Comparison of ENCODE assay signal across 14 cellular contexts in genomic region chr1:198667796-198668195, GRCh38. TPM values are rescaled to one million over a fixed set of nuclear protein-coding genes. Genes with fewer than 3 reads are reported as not detected.
A peak's percentile ranks its signal among the peaks of the same experiment; 100 is the strongest.
DNase-seq lines count a peak whose midpoint lies in the region; ATAC-seq, FAIRE-seq and TF ChIP-seq lines count a peak whose summit lies in the region.
"Had no signal": no experiment of that assay in that cellular context is flagged by ENCODE, and none has a peak within 500 bp of the region (broad histone marks: within the 10 kb centered on the region; RNA-seq: fewer than 3 reads in every experiment).

No MANE protein-coding gene starts in this region.

- no peaks in the 10 kb centered on the region for H3K27me3 Mint-ChIP-seq in activated CD8-positive, alpha-beta memory T cell treated with anti-CD3 and anti-CD28 coated beads, Interleukin-2, amount 10 ng/mL, durations not matched to agents 7 days and 5 days
- H3K27me3 Mint-ChIP-seq in astrocyte (ENCODE audit: low read depth, unreplicated experiment) (no peaks in the 10 kb centered on the region), osteocyte (ENCODE audit: unreplicated experiment) (no peaks in the 10 kb centered on the region), progenitor cell of endocrine pancreas (no peaks in the 10 kb centered on the region)

- H3K27ac ChIP-seq in PC-3 (ENCODE audit: low read length) (peak overlapping the region; percentile 98), astrocyte (ENCODE audit: low read depth, low read length) (no peak overlapping the region), thyroid gland (no peak overlapping the region)
- H3K27ac ChIP-seq: foreskin keratinocyte, testis had no signal

- H3K9me3 Mint-ChIP-seq in activated CD8-positive, alpha-beta memory T cell treated with anti-CD3 and anti-CD28 coated beads, Interleukin-2, amount 10 ng/mL, durations not matched to agents 7 days and 5 days (ENCODE audit: low read depth): no peaks in the 10 kb centered on the region
- H3K9me3 Mint-ChIP-seq in astrocyte (ENCODE audit: unreplicated experiment) (no peaks in the 10 kb centered on the region), osteocyte (ENCODE audit: unreplicated experiment) (no peaks in the 10 kb centered on the region), progenitor cell of endocrine pancreas (ENCODE audit: low read depth) (no peaks in the 10 kb centered on the region)

- TF ChIP-seq POLR2A in thyroid gland (IDR thresholded peaks at IDR 0.05): no peak

- H3K9me2 ChIP-seq in PC-3 (replicated peaks; ENCODE audit: low read length): no peaks in the 10 kb centered on the region; the same call in 1 of the 2 replicates

- FAIRE-seq in astrocyte (lab: Jason Lieb, UNC): peak; percentile 82

- H3K27me3 ChIP-seq in PC-3 (ENCODE audit: low read length) (no peaks in the 10 kb centered on the region), astrocyte (ENCODE audit: insufficient read depth, low read length) (no peaks in the 10 kb centered on the region), thyroid gland (no peaks in the 10 kb centered on the region)
- H3K27me3 ChIP-seq: foreskin keratinocyte, testis had no signal

- H4K20me1 ChIP-seq in PC-3 (ENCODE audit: low read length) (no peaks in the 10 kb centered on the region), astrocyte (ENCODE audit: insufficient read depth, low read length) (no peaks in the 10 kb centered on the region)

- no peak for TF ChIP-seq CTCF in PC-3 (conservative IDR thresholded peaks at IDR 0.05; ENCODE audit: low read depth, low read length)
- no peak for TF ChIP-seq CTCF in astrocyte (IDR thresholded peaks at IDR 0.05; ENCODE audit: insufficient read depth, low read depth, low read length)
- no peak for TF ChIP-seq CTCF in osteocyte (IDR thresholded peaks at IDR 0.05)
- no peak for TF ChIP-seq CTCF in progenitor cell of endocrine pancreas (IDR thresholded peaks at IDR 0.05; ENCODE audit: unreplicated experiment)
- no peak for TF ChIP-seq CTCF in thyroid gland (IDR thresholded peaks at IDR 0.05)

- H3K36me3 Mint-ChIP-seq in activated CD8-positive, alpha-beta memory T cell treated with anti-CD3 and anti-CD28 coated beads, Interleukin-2, amount 10 ng/mL, durations not matched to agents 7 days and 5 days: peaks cover 71% of the 10 kb centered on the region
- no peaks in the 10 kb centered on the region for H3K36me3 Mint-ChIP-seq in astrocyte (ENCODE audit: low read depth, unreplicated experiment)
- peaks cover 4% of the 10 kb centered on the region for H3K36me3 Mint-ChIP-seq in osteocyte (ENCODE audit: unreplicated experiment)
- no peaks in the 10 kb centered on the region for H3K36me3 Mint-ChIP-seq in progenitor cell of endocrine pancreas (ENCODE audit: insufficient read depth)

- H3K4me2 ChIP-seq in PC-3 (ENCODE audit: low read length) (peak overlapping the region; percentile 8; the same call in 1 of the 2 replicates), astrocyte (ENCODE audit: low read length) (no peak overlapping the region)

- POLR2A ChIA-PET in PC-3 (lab: Charles Lee; ENCODE audit: unreplicated experiment): interaction anchor here (0.6 to 0.8 kb wide), 2 partner anchors 92 to 544 kb away, joined by 3 read pairs; no protein-coding TSS in a partner anchor

- H3K36me3 ChIP-seq in PC-3 (ENCODE audit: low read depth, low read length): no peaks in the 10 kb centered on the region
- no peaks in the 10 kb centered on the region for H3K36me3 ChIP-seq in astrocyte (ENCODE audit: insufficient read depth, low read length)
- H3K36me3 ChIP-seq in thyroid gland: no peaks in the 10 kb centered on the region

- BruUV-seq in PC-3 (replicated peaks; lab: Mats Ljungman, UMichigan): no TSS peak

- H3K9me3 ChIP-seq in PC-3 (ENCODE audit: low read length) (no peaks in the 10 kb centered on the region), astrocyte (ENCODE audit: insufficient read depth, low read depth, low read length) (no peaks in the 10 kb centered on the region), thyroid gland (no peaks in the 10 kb centered on the region)
- H3K9me3 ChIP-seq: testis had no signal

- H3K4me1 ChIP-seq in PC-3 (ENCODE audit: insufficient read depth, low read length): peaks cover 55% of the 10 kb centered on the region
- peaks cover 36% of the 10 kb centered on the region for H3K4me1 ChIP-seq in astrocyte (ENCODE audit: insufficient read depth, low read length)
- no peaks in the 10 kb centered on the region for H3K4me1 ChIP-seq in thyroid gland
- H3K4me1 ChIP-seq: testis had no signal

- no peak for DNase-seq in activated CD8-positive, alpha-beta memory T cell treated with anti-CD3 and anti-CD28 coated beads, Interleukin-2, amount 10 ng/mL, durations not matched to agents 7 days and 5 days
- no peak for DNase-seq in activated CD8-positive, alpha-beta memory T cell treated with anti-CD3 and anti-CD28 coated beads for 24 hours
- no peak for DNase-seq in PC-3
- no peak for DNase-seq in astrocyte (ENCODE audit: low read depth)
- DNase-seq in osteocyte (ENCODE audit: extremely low spot score, unreplicated experiment): no peak
- no peak for DNase-seq in progenitor cell of endocrine pancreas (ENCODE audit: low spot score, unreplicated experiment)
- DNase-seq in thyroid gland: no peak
- DNase-seq: NCI-H2227 treated with DMSO at 0.1 percent for 48 hours, T-helper 9 cell, testis had no signal

- no peaks in the 10 kb centered on the region for H3F3A ChIP-seq in PC-3 (ENCODE audit: low read length, unreplicated experiment)

- no peak for ATAC-seq in activated CD8-positive, alpha-beta memory T cell treated with anti-CD3 and anti-CD28 coated beads, Interleukin-2, amount 10 ng/mL, durations not matched to agents 7 days and 5 days
- no peak for ATAC-seq in PC-3
- ATAC-seq in GM18517 (IDR thresholded peaks at IDR 0.05; ENCODE audit: unreplicated experiment): no peak
- ATAC-seq: foreskin keratinocyte had no signal

- H3K79me2 ChIP-seq in PC-3 (ENCODE audit: low read length) (no peaks in the 10 kb centered on the region), astrocyte (ENCODE audit: insufficient read depth, low read length) (no peaks in the 10 kb centered on the region)

- peak overlapping the region; percentile 89 for H3K27ac Mint-ChIP-seq in activated CD8-positive, alpha-beta memory T cell treated with anti-CD3 and anti-CD28 coated beads, Interleukin-2, amount 10 ng/mL, durations not matched to agents 7 days and 5 days
- H3K27ac Mint-ChIP-seq in astrocyte (ENCODE audit: unreplicated experiment) (no peak overlapping the region), osteocyte (ENCODE audit: unreplicated experiment) (peak overlapping the region; percentile 71), progenitor cell of endocrine pancreas (no peak overlapping the region)

- H2AFZ ChIP-seq in PC-3 (ENCODE audit: low read length): no peak overlapping the region
- no peak overlapping the region for H2AFZ ChIP-seq in astrocyte (ENCODE audit: low read depth, low read length)

- CTCF ChIA-PET in activated CD8-positive, alpha-beta memory T cell treated with anti-CD3 and anti-CD28 coated beads, Interleukin-2, amount 10 ng/mL, durations not matched to agents 7 days and 5 days (lab: Charles Lee): interaction anchor here (0.9 to 2.8 kb wide), 6 partner anchors 9 to 24 kb away, joined by 3 to 10 read pairs (median 4); no protein-coding TSS in a partner anchor
- CTCF ChIA-PET in PC-3 (lab: Charles Lee): interaction anchor here (0.7 kb wide), 1 partner anchor 30 kb away, joined by 3 read pairs; no protein-coding TSS in a partner anchor

- intact Hi-C loops in PC-3 (cut with micrococcal nuclease): no loop called here
- intact Hi-C loops in thyroid gland (cut with DNase I): no loop called here

- peaks cover 86% of the 10 kb centered on the region for H3K4me1 Mint-ChIP-seq in activated CD8-positive, alpha-beta memory T cell treated with anti-CD3 and anti-CD28 coated beads, Interleukin-2, amount 10 ng/mL, durations not matched to agents 7 days and 5 days
- H3K4me1 Mint-ChIP-seq in astrocyte (ENCODE audit: low read depth, unreplicated experiment) (peaks cover 19% of the 10 kb centered on the region), osteocyte (ENCODE audit: unreplicated experiment) (peaks cover 36% of the 10 kb centered on the region), progenitor cell of endocrine pancreas (ENCODE audit: low read depth) (no peaks in the 10 kb centered on the region)

- peak overlapping the region; percentile 68; the same call in 1 of the 2 replicates for H3K9ac ChIP-seq in PC-3 (ENCODE audit: low read length)
- no peak overlapping the region for H3K9ac ChIP-seq in astrocyte (ENCODE audit: low read length)

- H3K4me3 ChIP-seq in PC-3 (ENCODE audit: low read length): no peak overlapping the region
- H3K4me3 ChIP-seq in astrocyte (ENCODE audit: insufficient read depth, low read depth, low read length): no peak overlapping the region
- H3K4me3 ChIP-seq in thyroid gland (replicated peaks in 1 of 3): no peak overlapping the region
- H3K4me3 ChIP-seq: testis had no signal

- H3K4me3 Mint-ChIP-seq in activated CD8-positive, alpha-beta memory T cell treated with anti-CD3 and anti-CD28 coated beads, Interleukin-2, amount 10 ng/mL, durations not matched to agents 7 days and 5 days: no peak overlapping the region
- H3K4me3 Mint-ChIP-seq in astrocyte (ENCODE audit: unreplicated experiment): no peak overlapping the region
- no peak overlapping the region for H3K4me3 Mint-ChIP-seq in osteocyte (ENCODE audit: unreplicated experiment)
- H3K4me3 Mint-ChIP-seq in progenitor cell of endocrine pancreas (ENCODE audit: low read depth): no peak overlapping the region

RNA-seq across cellular contexts. Expression of gene PTPRC, which starts 29.0 kb away (rescaled TPM):
- 100 to 1,000 TPM; 556 to 674 TPM for total RNA-seq in activated CD8-positive, alpha-beta memory T cell treated with anti-CD3 and anti-CD28 coated beads, Interleukin-2, amount 10 ng/mL, durations not matched to agents 7 days and 5 days
- total RNA-seq in PC-3 (2014; rRNA removed): 0.11 TPM in 1 of 2 replicates, not detected in the other
- 0.20 TPM in 1 of 2 replicates, not detected in the other for total RNA-seq in astrocyte
- total RNA-seq in osteocyte: not detected in 2 replicates
- total RNA-seq in progenitor cell of endocrine pancreas: not detected in 2 replicates
- 10 to 100 TPM; 11.5 to 23.8 (median 16.9) TPM for total RNA-seq in thyroid gland
- total RNA-seq: dermis microvascular lymphatic vessel endothelial cell, foreskin keratinocyte, lung microvascular endothelial cell had no signal

Comparison
In these comparisons a context has a peak if more than half of its experiments do, and no peak if none do; other contexts are left out.
1. H3K27ac Mint-ChIP-seq: peak in activated CD8-positive, alpha-beta memory T cell treated with anti-CD3 and anti-CD28 coated beads, Interleukin-2, amount 10 ng/mL, durations not matched to agents 7 days and 5 days (single experiment) and osteocyte (single experiment); none in astrocyte (single experiment) and progenitor cell of endocrine pancreas (single experiment).
2. RNA of gene PTPRC, which starts 29.0 kb away (total RNA-seq): 556 to 674 TPM in activated CD8-positive, alpha-beta memory T cell treated with anti-CD3 and anti-CD28 coated beads, Interleukin-2, amount 10 ng/mL, durations not matched to agents 7 days and 5 days; 11.5 to 23.8 TPM in thyroid gland, 0.20 TPM in astrocyte, 0.11 TPM in PC-3, not detected in progenitor cell of endocrine pancreas and not detected in osteocyte; every median in the first group is over 10 times any median in the second.